8 cellular contexts compared by ENCODE assay signal in genomic region chr7:5525271-5526189, GRCh38. TPM values are rescaled to one million over a fixed set of nuclear protein-coding genes. Genes with fewer than 3 reads are reported as not detected.
DNase-seq lines count a peak whose midpoint lies in the region; ATAC-seq and TF ChIP-seq lines count a peak whose summit lies in the region.

No MANE protein-coding gene starts in this region.

- H3K4me3 ChIP-seq in choroid plexus epithelial cell (ENCODE audit: low read depth, low read length), result peak overlapping the region; percentile 91

- DNase-seq in Right ventricle myocardium inferior (ENCODE audit: missing footprints) (peak; percentile 47), left ventricle myocardium superior (no peak), SIG-M5 treated with dmso at 0.1 percent for 504 hours (lab: John Stamatoyannopoulos, UW; ENCODE audit: unreplicated experiment) (peak; percentile 58), choroid plexus epithelial cell (ENCODE audit: low read depth) (peak; percentile 60), NCI-H345 treated with DMSO at 0.1 percent for 48 hours (lab: John Stamatoyannopoulos, UW; ENCODE audit: unreplicated experiment) (no peak), GM19238 (ENCODE audit: insufficient read length, low spot score) (no peak)
- DNase-seq in natural killer cell treated with Interleukin-12 subunit alpha and Interleukin-12 subunit beta and Interleukin-15 and Interleukin-18, amount 100 ng/mL, for 72 hours (ENCODE audit: low spot score), result no peak

- no peak for TF ChIP-seq CTCF in choroid plexus epithelial cell (conservative IDR thresholded peaks at IDR 0.05; ENCODE audit: low read depth, low read length)

- ATAC-seq in Right ventricle myocardium inferior, result no peak
- no peak for ATAC-seq in left ventricle myocardium superior
- ATAC-seq in natural killer cell treated with Interleukin-12 subunit alpha and Interleukin-12 subunit beta and Interleukin-15 and Interleukin-18, amount 100 ng/mL, for 72 hours, result no peak
- no peak for ATAC-seq in GM21447 (IDR thresholded peaks at IDR 0.05; ENCODE audit: unreplicated experiment)

- peak overlapping the region; percentile 81 to 98 for H3K27ac Mint-ChIP-seq in natural killer cell treated with Interleukin-12 subunit alpha and Interleukin-12 subunit beta and Interleukin-15 and Interleukin-18, amount 100 ng/mL, for 72 hours

- peaks cover 25 to 26% of the 10 kb centered on the region in 2 donors for H3K4me1 Mint-ChIP-seq in natural killer cell treated with Interleukin-12 subunit alpha and Interleukin-12 subunit beta and Interleukin-15 and Interleukin-18, amount 100 ng/mL, for 72 hours (ENCODE audit: low read depth in 2 of 2)

- no peaks in the 10 kb centered on the region for H3K27me3 Mint-ChIP-seq in natural killer cell treated with Interleukin-12 subunit alpha and Interleukin-12 subunit beta and Interleukin-15 and Interleukin-18, amount 100 ng/mL, for 72 hours

- intact Hi-C loops in Right ventricle myocardium inferior (cut with DNase I) (no loop called here), left ventricle myocardium superior (cut with micrococcal nuclease) (no loop called here)

- peak overlapping the region; percentile 91 for H3K4me3 Mint-ChIP-seq in natural killer cell treated with Interleukin-12 subunit alpha and Interleukin-12 subunit beta and Interleukin-15 and Interleukin-18, amount 100 ng/mL, for 72 hours

- peaks cover 25% of the 10 kb centered on the region for H3K36me3 Mint-ChIP-seq in natural killer cell treated with Interleukin-12 subunit alpha and Interleukin-12 subunit beta and Interleukin-15 and Interleukin-18, amount 100 ng/mL, for 72 hours

- no peaks in the 10 kb centered on the region for H3K9me3 Mint-ChIP-seq in natural killer cell treated with Interleukin-12 subunit alpha and Interleukin-12 subunit beta and Interleukin-15 and Interleukin-18, amount 100 ng/mL, for 72 hours

RNA-seq across cellular contexts. Expression of gene ACTB, which starts 4.9 kb away (rescaled TPM):
- total RNA-seq in Right ventricle myocardium inferior (934 TPM), left ventricle myocardium superior (724 TPM)
- total RNA-seq in natural killer cell treated with Interleukin-12 subunit alpha and Interleukin-12 subunit beta and Interleukin-15 and Interleukin-18, amount 100 ng/mL, for 72 hours, result over 10,000 TPM in 1 of 2 donors, 1,000 to 10,000 TPM in 1; 9,239 to 13,404 TPM

RNA-seq across cellular contexts. Expression of gene FBXL18, which starts 11.9 kb away (rescaled TPM):
- total RNA-seq in Right ventricle myocardium inferior, result 6.5 TPM
- total RNA-seq in left ventricle myocardium superior, result 6.7 TPM
- total RNA-seq in natural killer cell treated with Interleukin-12 subunit alpha and Interleukin-12 subunit beta and Interleukin-15 and Interleukin-18, amount 100 ng/mL, for 72 hours, result 10 to 100 TPM; 14.0 to 28.1 TPM

Comparison
In these comparisons a context has a peak if more than half of its experiments do, and no peak if none do; other contexts are left out.
1. DNase-seq: peak in Right ventricle myocardium inferior (single experiment), SIG-M5 treated with dmso at 0.1 percent for 504 hours (single experiment) and choroid plexus epithelial cell (single experiment); none in left ventricle myocardium superior (single experiment), natural killer cell treated with Interleukin-12 subunit alpha and Interleukin-12 subunit beta and Interleukin-15 and Interleukin-18, amount 100 ng/mL, for 72 hours (single experiment), NCI-H345 treated with DMSO at 0.1 percent for 48 hours (single experiment) and GM19238 (single experiment).